In the genomic region with DNA sequence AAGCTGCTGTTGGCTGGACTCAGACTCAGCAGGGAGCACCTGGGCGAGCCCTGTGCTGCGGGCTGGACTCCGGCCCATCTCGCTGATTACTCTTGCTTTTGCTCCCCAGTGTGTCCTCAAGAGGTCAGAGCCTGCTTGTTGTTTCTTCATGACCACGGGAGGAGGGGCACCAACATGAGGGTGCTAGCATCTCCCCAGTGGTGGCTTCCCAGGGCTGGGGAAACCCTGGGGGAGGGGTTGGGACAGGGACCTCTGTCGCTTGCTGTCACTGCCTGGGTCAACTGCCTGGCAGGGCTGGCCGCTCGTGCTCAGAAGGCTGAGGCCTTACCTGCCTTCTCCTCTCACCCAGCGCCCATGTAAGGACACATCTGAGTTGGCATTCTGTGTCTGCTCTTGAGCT, we compare ENCODE assay signal across 19 cellular contexts.
DNase-seq lines count a peak whose midpoint lies in the region; ATAC-seq and TF ChIP-seq lines count a peak whose summit lies in the region.
"Had no signal": no experiment of that assay in that cellular context is flagged by ENCODE, and none has a peak within 500 bp of the region (broad histone marks: within the 10 kb centered on the region; RNA-seq: fewer than 3 reads in every experiment).

No MANE protein-coding gene starts in this region.

- H3K36me3 ChIP-seq in OCI-LY3 (replicated peaks; ENCODE audit: low read depth, low read length) (no peaks in the 10 kb centered on the region), stomach (no peaks in the 10 kb centered on the region)

- H3K4me2 ChIP-seq in OCI-LY3 (ENCODE audit: low read length) = no peak overlapping the region

- POLR2A ChIA-PET in activated naive CD8-positive, alpha-beta T cell treated with anti-CD3 and anti-CD28 coated beads, Interleukin-2, amount 10 ng/mL, durations not matched to agents 7 days and 5 days (lab: Charles Lee) = no interaction called here

- H3K9ac ChIP-seq in OCI-LY3 (ENCODE audit: low read length) = no peak overlapping the region

- peaks cover 25% of the 10 kb centered on the region for H3K4me1 Mint-ChIP-seq in activated naive CD8-positive, alpha-beta T cell treated with anti-CD3 and anti-CD28 coated beads, Interleukin-2, amount 10 ng/mL, durations not matched to agents 7 days and 5 days
- peaks cover 15% of the 10 kb centered on the region for H3K4me1 Mint-ChIP-seq in activated naive CD8-positive, alpha-beta T cell treated with anti-CD3 and anti-CD28 coated beads for 36 hours
- no peaks in the 10 kb centered on the region for H3K4me1 Mint-ChIP-seq in progenitor cell of endocrine pancreas (ENCODE audit: low read depth)
- H3K4me1 Mint-ChIP-seq: CD14-positive monocyte had no signal

- H3K9me3 ChIP-seq in OCI-LY3 (ENCODE audit: insufficient read depth, low read length) = no peaks in the 10 kb centered on the region
- no peaks in the 10 kb centered on the region for H3K9me3 ChIP-seq in stomach

- TF ChIP-seq CTCF in OCI-LY3 (IDR thresholded peaks at IDR 0.05; ENCODE audit: low read depth, low read length) = 0 out of 2 replicates have a peak, but pooled peaks have one; percentile 5
- TF ChIP-seq CTCF in stomach (IDR thresholded peaks at IDR 0.05) = no peak
- no peak for TF ChIP-seq CTCF in progenitor cell of endocrine pancreas (IDR thresholded peaks at IDR 0.05; ENCODE audit: unreplicated experiment)

- peaks cover 2% of the 10 kb centered on the region for H3K9me3 Mint-ChIP-seq in activated naive CD8-positive, alpha-beta T cell treated with anti-CD3 and anti-CD28 coated beads, Interleukin-2, amount 10 ng/mL, durations not matched to agents 7 days and 5 days
- H3K9me3 Mint-ChIP-seq in activated naive CD8-positive, alpha-beta T cell treated with anti-CD3 and anti-CD28 coated beads for 36 hours = peaks cover 5% of the 10 kb centered on the region
- H3K9me3 Mint-ChIP-seq in progenitor cell of endocrine pancreas (ENCODE audit: low read depth) = no peaks in the 10 kb centered on the region

- peak; percentile 16 for ATAC-seq in activated naive CD8-positive, alpha-beta T cell treated with anti-CD3 and anti-CD28 coated beads, Interleukin-2, amount 10 ng/mL, durations not matched to agents 7 days and 5 days (ENCODE audit: low read depth)

- H3K79me2 ChIP-seq in OCI-LY3 (ENCODE audit: low read length) = no peaks in the 10 kb centered on the region

- H3K27me3 Mint-ChIP-seq in activated naive CD8-positive, alpha-beta T cell treated with anti-CD3 and anti-CD28 coated beads, Interleukin-2, amount 10 ng/mL, durations not matched to agents 7 days and 5 days = peaks cover 16% of the 10 kb centered on the region
- peaks cover 14% of the 10 kb centered on the region for H3K27me3 Mint-ChIP-seq in activated naive CD8-positive, alpha-beta T cell treated with anti-CD3 and anti-CD28 coated beads for 36 hours
- peaks cover 64% of the 10 kb centered on the region for H3K27me3 Mint-ChIP-seq in progenitor cell of endocrine pancreas

- H3K27ac ChIP-seq in OCI-LY3 (ENCODE audit: low read length) = no peak overlapping the region
- peak overlapping the region in 1 of 5 donors; percentile 32 for H3K27ac ChIP-seq in stomach

- intact Hi-C loops in stomach (cut with DNase I; ENCODE audit: low total_unique reads) = no loop called here

- DNase-seq in activated naive CD8-positive, alpha-beta T cell treated with anti-CD3 and anti-CD28 coated beads, Interleukin-2, amount 10 ng/mL, durations not matched to agents 7 days and 5 days = no peak
- no peak for DNase-seq in activated naive CD8-positive, alpha-beta T cell treated with anti-CD3 and anti-CD28 coated beads for 36 hours
- DNase-seq in islet precursor cell (peak; percentile 32), stomach (peak; percentile 74), progenitor cell of endocrine pancreas (ENCODE audit: low spot score, unreplicated experiment) (no peak)
- no peak for DNase-seq in activated effector memory CD4-positive, alpha-beta T cell treated with Interleukin-2 at 50 U/mL for 16 hours
- DNase-seq: DMS53, GDM1, GOT3, Kasumi-1, NCI-H1694, NCI-H2081, NCI-H2171, NCI-H345, NCI-H524, NCI-H774, Right ventricle myocardium superior had no signal

- H3K27me3 ChIP-seq in OCI-LY3 (ENCODE audit: low read depth, low read length) (peaks cover 57% of the 10 kb centered on the region), stomach (peaks cover 0 to 11% (median 0%) of the 10 kb centered on the region in 3 donors)

- H3K36me3 Mint-ChIP-seq in activated naive CD8-positive, alpha-beta T cell treated with anti-CD3 and anti-CD28 coated beads, Interleukin-2, amount 10 ng/mL, durations not matched to agents 7 days and 5 days = peaks cover 2% of the 10 kb centered on the region
- H3K36me3 Mint-ChIP-seq in activated naive CD8-positive, alpha-beta T cell treated with anti-CD3 and anti-CD28 coated beads for 36 hours = peaks cover 3% of the 10 kb centered on the region
- no peaks in the 10 kb centered on the region for H3K36me3 Mint-ChIP-seq in progenitor cell of endocrine pancreas (ENCODE audit: insufficient read depth)
- H3K36me3 Mint-ChIP-seq: CD14-positive monocyte had no signal

- no peak overlapping the region for H3K4me3 ChIP-seq in OCI-LY3 (ENCODE audit: low read length)
- no peak overlapping the region for H3K4me3 ChIP-seq in stomach

- H2AFZ ChIP-seq in OCI-LY3 (ENCODE audit: low read depth, low read length) = no peak overlapping the region

- H4K20me1 ChIP-seq in OCI-LY3 (ENCODE audit: insufficient read depth, low read length) = no peaks in the 10 kb centered on the region; the same call in 1 of the 2 replicates

- WGBS in stomach, 5 donors = 61 to 84% (median 67%) methylated on average over 9 of the region's 9 CpGs

- peaks cover 25% of the 10 kb centered on the region for H3K4me1 ChIP-seq in OCI-LY3 (ENCODE audit: low read length)
- H3K4me1 ChIP-seq in stomach = peaks cover 0 to 17% (median 7%) of the 10 kb centered on the region in 4 donors

- no peak for TF ChIP-seq POLR2A in stomach (IDR thresholded peaks at IDR 0.05)

- no peak for TF ChIP-seq EP300 in stomach (IDR thresholded peaks at IDR 0.05)

- no peak overlapping the region for H3K4me3 Mint-ChIP-seq in activated naive CD8-positive, alpha-beta T cell treated with anti-CD3 and anti-CD28 coated beads, Interleukin-2, amount 10 ng/mL, durations not matched to agents 7 days and 5 days
- H3K4me3 Mint-ChIP-seq in activated naive CD8-positive, alpha-beta T cell treated with anti-CD3 and anti-CD28 coated beads for 36 hours = no peak overlapping the region
- no peak overlapping the region for H3K4me3 Mint-ChIP-seq in progenitor cell of endocrine pancreas (ENCODE audit: low read depth)
- H3K4me3 Mint-ChIP-seq: CD14-positive monocyte had no signal

- H3K27ac Mint-ChIP-seq in activated naive CD8-positive, alpha-beta T cell treated with anti-CD3 and anti-CD28 coated beads, Interleukin-2, amount 10 ng/mL, durations not matched to agents 7 days and 5 days = peak overlapping the region; percentile 40
- no peak overlapping the region for H3K27ac Mint-ChIP-seq in activated naive CD8-positive, alpha-beta T cell treated with anti-CD3 and anti-CD28 coated beads for 36 hours
- H3K27ac Mint-ChIP-seq in progenitor cell of endocrine pancreas = no peak overlapping the region
- H3K27ac Mint-ChIP-seq: CD14-positive monocyte had no signal

Comparison
In these comparisons a context has a peak if more than half of its experiments do, and no peak if none do; other contexts are left out.
1. DNase-seq: peak in islet precursor cell (single experiment) and stomach (single experiment); none in activated naive CD8-positive, alpha-beta T cell treated with anti-CD3 and anti-CD28 coated beads, Interleukin-2, amount 10 ng/mL, durations not matched to agents 7 days and 5 days (single experiment), activated naive CD8-positive, alpha-beta T cell treated with anti-CD3 and anti-CD28 coated beads for 36 hours (single experiment), progenitor cell of endocrine pancreas (single experiment) and activated effector memory CD4-positive, alpha-beta T cell treated with Interleukin-2 at 50 U/mL for 16 hours (single experiment).